ENCODE assay signal across 20 cellular contexts in the genomic region with DNA sequence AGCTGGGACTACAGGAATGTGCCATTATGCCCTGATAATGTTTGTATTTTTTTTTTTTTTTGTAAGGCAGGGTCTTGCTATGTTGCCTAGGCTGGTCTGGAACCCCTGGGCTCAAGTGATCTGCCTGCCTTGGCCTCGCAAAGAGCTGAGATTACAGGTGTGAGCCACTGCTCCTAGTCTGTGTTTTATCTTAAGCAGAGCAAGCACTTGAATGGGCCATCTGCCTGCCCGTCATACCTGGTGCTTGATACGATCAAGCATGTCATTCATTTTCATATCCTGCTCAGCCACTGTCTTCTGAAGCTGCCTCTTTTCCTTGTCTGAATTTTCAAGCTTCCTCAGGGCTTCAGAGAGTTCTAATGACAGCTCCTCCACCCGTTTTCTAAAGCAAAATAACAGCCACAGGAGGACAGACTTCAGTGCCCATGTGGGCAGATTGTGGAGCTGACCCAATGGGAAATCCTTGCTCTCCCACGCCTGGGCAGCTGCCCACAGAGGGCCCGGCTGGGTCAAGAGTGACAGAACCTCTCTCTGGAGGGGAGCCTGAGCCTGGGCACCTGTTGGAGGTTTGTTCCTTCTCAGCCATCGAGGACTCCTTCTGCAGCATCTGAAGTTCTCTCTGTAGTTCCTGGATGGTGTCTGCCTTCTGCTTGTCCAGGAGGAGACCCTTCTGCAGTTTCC. TPM values are rescaled to one million over a fixed set of nuclear protein-coding genes. Genes with fewer than 3 reads are reported as not detected.
"Had no signal": no experiment of that assay in that cellular context is flagged by ENCODE, and none has a peak within 500 bp of the region (broad histone marks: within the 10 kb centered on the region; RNA-seq: fewer than 3 reads in every experiment).

No MANE protein-coding gene starts in this region.

- H3K36me3 ChIP-seq: pancreas, sigmoid colon, spleen, tibial nerve had no signal

- H3K27me3 ChIP-seq: body of pancreas, dorsolateral prefrontal cortex, pancreas, sigmoid colon, spleen, tibial nerve had no signal

- H3K36me3 Mint-ChIP-seq: naive thymus-derived CD8-positive, alpha-beta T cell had no signal

- ATAC-seq: body of pancreas; naive thymus-derived CD8-positive, alpha-beta T cell had no signal

- H3K27ac ChIP-seq: body of pancreas, dorsolateral prefrontal cortex, pancreas, sigmoid colon, spleen, tibial nerve had no signal

- H3K4me3 Mint-ChIP-seq: activated CD4-positive, alpha-beta memory T cell treated with anti-CD3 and anti-CD28 coated beads, Interleukin-2, amount 10 ng/mL, durations not matched to agents 7 days and 5 days; activated naive CD4-positive, alpha-beta T cell treated with anti-CD3 and anti-CD28 coated beads for 36 hours; activated T-cell treated with anti-CD3 and anti-CD28 coated beads, Interleukin-2, amount 50 U/mL, for 24 hours; naive thymus-derived CD8-positive, alpha-beta T cell; WTC11 had no signal

- H3K27me3 Mint-ChIP-seq: activated T-cell treated with anti-CD3 and anti-CD28 coated beads, Interleukin-2, amount 50 U/mL, for 24 hours; naive thymus-derived CD8-positive, alpha-beta T cell had no signal

- H3K4me1 Mint-ChIP-seq: activated CD4-positive, alpha-beta memory T cell treated with anti-CD3 and anti-CD28 coated beads, Interleukin-2, amount 10 ng/mL, durations not matched to agents 7 days and 5 days; naive thymus-derived CD8-positive, alpha-beta T cell had no signal

- H3K9me3 ChIP-seq: body of pancreas, pancreas, sigmoid colon, spleen, tibial nerve had no signal

- H3K27ac Mint-ChIP-seq: activated CD4-positive, alpha-beta memory T cell treated with anti-CD3 and anti-CD28 coated beads, Interleukin-2, amount 10 ng/mL, durations not matched to agents 7 days and 5 days; activated naive CD4-positive, alpha-beta T cell treated with anti-CD3 and anti-CD28 coated beads for 36 hours; activated T-cell treated with anti-CD3 and anti-CD28 coated beads, Interleukin-2, amount 50 U/mL, for 24 hours; activated T-helper 2 cell treated with anti-CD3 and anti-CD28 coated beads, Interferon-gamma antibody, Interleukin-2, Interleukin-4, amounts not matched to agents 10 μg/mL and 5 μg/mL and 100 μg/mL, durations not matched to agents 14 hours and 24 hours and 36 hours; naive thymus-derived CD8-positive, alpha-beta T cell; WTC11 had no signal

- H3K9me3 Mint-ChIP-seq: activated CD4-positive, alpha-beta memory T cell treated with anti-CD3 and anti-CD28 coated beads, Interleukin-2, amount 10 ng/mL, durations not matched to agents 7 days and 5 days; activated naive CD4-positive, alpha-beta T cell treated with anti-CD3 and anti-CD28 coated beads for 36 hours; activated T-cell treated with anti-CD3 and anti-CD28 coated beads, Interleukin-2, amount 50 U/mL, for 24 hours; activated T-helper 2 cell treated with anti-CD3 and anti-CD28 coated beads, Interferon-gamma antibody, Interleukin-2, Interleukin-4, amounts not matched to agents 10 μg/mL and 5 μg/mL and 100 μg/mL, durations not matched to agents 14 hours and 24 hours and 36 hours; naive thymus-derived CD8-positive, alpha-beta T cell; WTC11 had no signal

- H3K4me1 ChIP-seq: sigmoid colon had no signal

- H3K4me3 ChIP-seq: body of pancreas, dorsolateral prefrontal cortex, pancreas, sigmoid colon, spleen, tibial nerve had no signal

- DNase-seq: activated CD4-positive, alpha-beta memory T cell treated with anti-CD3 and anti-CD28 coated beads, Interleukin-2, amount 10 ng/mL, durations not matched to agents 7 days and 5 days; activated CD4-positive, alpha-beta T cell treated with anti-CD3 and anti-CD28 coated beads for 4 hours; activated naive CD4-positive, alpha-beta T cell treated with anti-CD3 and anti-CD28 coated beads for 36 hours; activated T-cell treated with anti-CD3 and anti-CD28 coated beads, Interleukin-2, amount 50 U/mL, for 24 hours; body of pancreas; dorsolateral prefrontal cortex; foreskin melanocyte; glutamatergic neuron; hippocampal formation; left cardiac atrium; mesenchymal stem cell; naive thymus-derived CD8-positive, alpha-beta T cell; pancreas; sigmoid colon; spleen; stimulated activated CD4-positive, alpha-beta T cell treated with anti-CD3 and anti-CD28 coated beads, Interleukin-4, amount 100 ng/mL, for 4 hours; stimulated activated naive CD4-positive, alpha-beta T cell had no signal

RNA-seq across cellular contexts. Expression of gene PMFBP1, which starts 41.8 kb away (rescaled TPM):
- total RNA-seq: activated T-helper 2 cell treated with anti-CD3 and anti-CD28 coated beads, Interferon-gamma antibody, Interleukin-2, Interleukin-4, amounts not matched to agents 10 μg/mL and 5 μg/mL and 100 μg/mL, durations not matched to agents 14 hours and 24 hours and 36 hours had no signal
